In genomic region chr7:95331004-95331337, GRCh38 we compare ENCODE assay signal across 8 cellular contexts. TPM values are rescaled to one million over a fixed set of nuclear protein-coding genes. Genes with fewer than 3 reads are reported as not detected.
DNase-seq lines count a peak whose midpoint lies in the region; ATAC-seq and TF ChIP-seq lines count a peak whose summit lies in the region.

No MANE protein-coding gene starts in this region.

- peak overlapping the region; percentile 97 for H2AFZ ChIP-seq in DND-41 (ENCODE audit: low read depth, low read length)
- no peak overlapping the region for H2AFZ ChIP-seq in KMS-11 (ENCODE audit: low read depth)

- H3K36me3 ChIP-seq in DND-41 (ENCODE audit: insufficient read depth, low read length) (no peaks in the 10 kb centered on the region), KMS-11 (ENCODE audit: insufficient read depth) (no peaks in the 10 kb centered on the region)

- H3K9ac ChIP-seq in DND-41 (ENCODE audit: low read depth, low read length) (peak overlapping the region; percentile 57), KMS-11 (no peak overlapping the region)

- DNase-seq in DND-41 (no peak), left lobe of liver (ENCODE audit: low spot score) (no peak), COLO668 (lab: John Stamatoyannopoulos, UW; ENCODE audit: unreplicated experiment) (no peak), iPS-NIHi11 (ENCODE audit: low spot score) (no peak), H4 (ENCODE audit: low spot score) (no peak)
- no peak for DNase-seq in activated CD4-positive, CD25-positive, alpha-beta regulatory T cell treated with anti-CD3 and anti-CD28 coated beads, Interleukin-2, amount 50 U/mL, for 72 hours

- peaks cover 15% of the 10 kb centered on the region for H3K4me1 ChIP-seq in DND-41 (ENCODE audit: insufficient read depth, low read length)
- H3K4me1 ChIP-seq in KMS-11 (ENCODE audit: low read depth, poor library complexity, severe bottlenecking): peaks cover 15% of the 10 kb centered on the region

- H3K27me3 ChIP-seq in DND-41 (ENCODE audit: insufficient read depth, low read length, poor library complexity) (no peaks in the 10 kb centered on the region), KMS-11 (ENCODE audit: insufficient read depth, low read depth) (no peaks in the 10 kb centered on the region)

- H3K79me2 ChIP-seq in DND-41 (ENCODE audit: insufficient read depth, low read length): no peaks in the 10 kb centered on the region
- H3K79me2 ChIP-seq in KMS-11 (ENCODE audit: insufficient read depth, low read depth): no peaks in the 10 kb centered on the region

- H3K27ac ChIP-seq in DND-41 (ENCODE audit: low read length) (peak overlapping the region; percentile 86), KMS-11 (no peak overlapping the region)

- H3K4me2 ChIP-seq in DND-41 (ENCODE audit: insufficient read depth, low read length) (peak overlapping the region; percentile 76), KMS-11 (peak overlapping the region; percentile 59)

- H3K9me3 ChIP-seq in DND-41 (ENCODE audit: insufficient read depth, low read length, severe bottlenecking): no peaks in the 10 kb centered on the region

- H3K4me3 ChIP-seq in DND-41 (ENCODE audit: low read depth in 1 of 2, low read length in 2 of 2) (peak overlapping the region; percentile 22 to 59; a peak in 3 of 4 replicates), KMS-11 (IDR thresholded peaks at IDR 0.05; ENCODE audit: insufficient read depth, low read depth, low read length) (no peak overlapping the region)

- H4K20me1 ChIP-seq in DND-41 (ENCODE audit: insufficient read depth, low read length) (no peaks in the 10 kb centered on the region), KMS-11 (ENCODE audit: insufficient read depth) (no peaks in the 10 kb centered on the region)

- peak; percentile 50 for ATAC-seq in DND-41 (ENCODE audit: insufficient read depth, low read depth)
- peak; percentile 26 for ATAC-seq in GM21528 (IDR thresholded peaks at IDR 0.05; ENCODE audit: low FRiP score, unreplicated experiment)
- ATAC-seq in left lobe of liver: peak; percentile 22

- TF ChIP-seq CTCF in DND-41 (IDR thresholded peaks at IDR 0.05; ENCODE audit: borderline replicate concordance, extremely low read depth, low read length, poor library complexity, severe bottlenecking): no peak
- TF ChIP-seq CTCF in KMS-11 (conservative IDR thresholded peaks at IDR 0.05; ENCODE audit: low read depth, low read length): no peak

RNA-seq across cellular contexts. Expression of gene PON1, which starts 6.6 kb away (rescaled TPM):
- total RNA-seq in left lobe of liver: 465 TPM
- total RNA-seq in H4 (2014; rRNA removed; shearing (Covaris generic)): not detected in 2 replicates

Comparison
In these comparisons a context has a peak if more than half of its experiments do, and no peak if none do; other contexts are left out.
1. RNA of gene PON1, which starts 6.6 kb away (total RNA-seq): 465 TPM in left lobe of liver (single experiment); not detected in H4; every median in the first group is over 100 times any median in the second.
2. Peak in every context shown above with its lines, with median percentiles within 50 percentile points of each other: ATAC-seq.